9 cellular contexts compared by ENCODE assay signal in genomic region chr22:50027639-50028537, GRCh38. TPM values are rescaled to one million over a fixed set of nuclear protein-coding genes. Genes with fewer than 3 reads are reported as not detected.
A peak's percentile ranks its signal among the peaks of the same experiment; 100 is the strongest.
DNase-seq lines count a peak whose midpoint lies in the region; ATAC-seq, FAIRE-seq and TF ChIP-seq lines count a peak whose summit lies in the region.
"Had no signal": no experiment of that assay in that cellular context is flagged by ENCODE, and none has a peak within 500 bp of the region (broad histone marks: within the 10 kb centered on the region; RNA-seq: fewer than 3 reads in every experiment).

No MANE protein-coding gene starts in this region.

- H3K4me2 ChIP-seq in A549, result no peak overlapping the region

- POLR2A ChIA-PET in A549 (lab: Yijun Ruan, JAX), result no interaction called here

- FAIRE-seq in A549 (lab: Jason Lieb, UNC), result no peak

- no peak for TF ChIP-seq CTCF in A549 (IDR thresholded peaks at IDR 0.05)
- TF ChIP-seq CTCF in left lung (IDR thresholded peaks at IDR 0.05), result no peak
- no peak for TF ChIP-seq CTCF in omental fat pad (IDR thresholded peaks at IDR 0.05)
- TF ChIP-seq CTCF in WERI-Rb-1 (IDR thresholded peaks at IDR 0.05; ENCODE audit: low read depth, low read length), result no peak

- H3K4me1 ChIP-seq in A549 (peaks cover 6% of the 10 kb centered on the region; the same call in 1 of the 3 replicates), left lung (peaks cover 3 to 10% of the 10 kb centered on the region in 2 donors)

- peak; percentile 37 to 61 for DNase-seq in A549 (ENCODE audit: low read depth in 1 of 2, low spot score in 1 of 2)
- DNase-seq in HT-29 (ENCODE audit: low spot score), result peak; percentile 61
- peak; percentile 58 for DNase-seq in activated T-cell treated with anti-CD3 and anti-CD28 coated beads, Interleukin-2, amount 50 U/mL, for 1 hour
- peak in 1 of 2 donors; percentile 78 for DNase-seq in left lung
- DNase-seq in NCI-H446 treated with DMSO at 0.1 percent for 48 hours (lab: John Stamatoyannopoulos, UW), result no peak
- no peak for DNase-seq in ACHN
- DNase-seq in omental fat pad (ENCODE audit: low spot score), result no peak
- no peak for DNase-seq in WERI-Rb-1

- H3K27me3 ChIP-seq in left lung (peaks cover 5 to 57% of the 10 kb centered on the region in 2 donors), WERI-Rb-1 (ENCODE audit: insufficient read depth, low read depth, severe bottlenecking) (no peaks in the 10 kb centered on the region)

- TF ChIP-seq POLR2A in A549 (IDR thresholded peaks at IDR 0.05; ENCODE audit: low read length), result no peak

- CTCF ChIA-PET in A549 (lab: Yijun Ruan, JAX), result interaction anchor here (0.6 to 1.5 kb wide), 5 partner anchors 14 to 275 kb away, joined by 3 to 8 read pairs (median 3); no protein-coding TSS in a partner anchor

- 48% methylated on average over 30 of the region's 42 CpGs for WGBS in A549 (ENCODE audit: missing lambda C conversion rate)

- H3K36me3 ChIP-seq in left lung (no peaks in the 10 kb centered on the region), WERI-Rb-1 (no peaks in the 10 kb centered on the region)
- H3K36me3 ChIP-seq: heart left ventricle had no signal

- H3K9me3 ChIP-seq in A549, result no peaks in the 10 kb centered on the region
- H3K9me3 ChIP-seq in left lung, result no peaks in the 10 kb centered on the region
- no peaks in the 10 kb centered on the region for H3K9me3 ChIP-seq in WERI-Rb-1 (ENCODE audit: severe bottlenecking)
- H3K9me3 ChIP-seq: heart left ventricle had no signal

- no peak for TF ChIP-seq RAD21 in A549 (conservative IDR thresholded peaks at IDR 0.05 in 1 of 2, IDR thresholded peaks at IDR 0.05 in 1 of 2)

- intact Hi-C loops in left lung (cut with DNase I), result no loop called here

- H3K4me3 ChIP-seq in A549, result no peak overlapping the region
- no peak overlapping the region for H3K4me3 ChIP-seq in left lung
- no peak overlapping the region for H3K4me3 ChIP-seq in WERI-Rb-1 (ENCODE audit: low read depth, low read length)
- H3K4me3 ChIP-seq: heart left ventricle had no signal

- TF ChIP-seq EP300 in A549 (IDR thresholded peaks at IDR 0.05), result no peak

- in situ Hi-C loops in ACHN (cut with HindIII; ENCODE audit: low pct_ligation_motif_present, low pct_unique_long_range_greater_than_20kb, low sequenced_read_pairs), result no loop called here

- H3K27ac ChIP-seq in A549, result no peak overlapping the region
- no peak overlapping the region for H3K27ac ChIP-seq in left lung
- no peak overlapping the region for H3K27ac ChIP-seq in WERI-Rb-1
- H3K27ac ChIP-seq: heart left ventricle had no signal

- ATAC-seq in A549 (peak in 1 of 2 experiments; percentile 21; a peak in 2 of 6 replicates), left lung (peak; percentile 30), omental fat pad (ENCODE audit: low FRiP score) (no peak)
- ATAC-seq: heart left ventricle had no signal

TF ChIP-seq in A549, 52 proteins besides CTCF, POLR2A, EP300 and RAD21:
- TF ChIP-seq MAX (IDR thresholded peaks at IDR 0.05), result peak; percentile 40; the same call in 1 of the 2 replicates
- TF ChIP-seq HES2 (IDR thresholded peaks at IDR 0.05), result no peak

RNA-seq across cellular contexts. Expression of gene IL17REL, which starts 15.3 kb away (rescaled TPM):
- 0.03 TPM in 1 of 2 replicates, not detected in the other for polyA plus RNA-seq in A549 (2011; rRNA removed)
- 0.01 TPM in 1 of 2 replicates, not detected in the other for polyA plus RNA-seq in A549 (2012; cell fraction: cytosol; rRNA removed)
- 0.11 and 0.12 TPM in 2 replicates for polyA plus RNA-seq in A549 (2012; cell fraction: nucleus; rRNA removed)
- polyA plus RNA-seq in A549 (2017; fragmentation: RNase III; extraction: RNeasy Plus Mini Kit Qiagen cat#74134 plus additional on column Dnase treatment), result 0.06 to 0.08 TPM (median 0.07 TPM) in 3 replicates
- not detected in 2 replicates for polyA minus RNA-seq in A549 (2011; rRNA and poly(A)+ RNA removed)
- total RNA-seq in HT-29 (2014; rRNA removed; shearing (Covaris generic)), result 0.03 and 0.13 TPM in 2 replicates
- total RNA-seq in left lung, result not detected
- total RNA-seq in omental fat pad, result not detected
- total RNA-seq: heart left ventricle had no signal
- polyA plus RNA-seq: heart left ventricle had no signal

RNA-seq across cellular contexts. Expression of gene TTLL8, which starts 30.2 kb away (rescaled TPM):
- not detected in 2 replicates for polyA plus RNA-seq in A549 (2011; rRNA removed)
- not detected in 2 replicates for polyA plus RNA-seq in A549 (2012; cell fraction: cytosol; rRNA removed)
- not detected in 2 replicates for polyA plus RNA-seq in A549 (2012; cell fraction: nucleus; rRNA removed)
- not detected in 3 replicates for polyA plus RNA-seq in A549 (2017; fragmentation: RNase III; extraction: RNeasy Plus Mini Kit Qiagen cat#74134 plus additional on column Dnase treatment)
- polyA minus RNA-seq in A549 (2011; rRNA and poly(A)+ RNA removed), result not detected in 2 replicates
- total RNA-seq in HT-29 (2014; rRNA removed; shearing (Covaris generic)), result not detected in 2 replicates
- total RNA-seq in left lung, result not detected
- not detected for total RNA-seq in omental fat pad
- total RNA-seq: heart left ventricle had no signal
- polyA plus RNA-seq: heart left ventricle had no signal

RNA-seq across cellular contexts. Expression of gene MLC1, which starts 57.3 kb away (rescaled TPM):
- not detected in 2 replicates for polyA plus RNA-seq in A549 (2011; rRNA removed)
- polyA plus RNA-seq in A549 (2012; cell fraction: cytosol; rRNA removed), result 0.01 TPM in 1 of 2 replicates, not detected in the other
- not detected in 2 replicates for polyA plus RNA-seq in A549 (2012; cell fraction: nucleus; rRNA removed)
- polyA plus RNA-seq in A549 (2017; fragmentation: RNase III; extraction: RNeasy Plus Mini Kit Qiagen cat#74134 plus additional on column Dnase treatment), result not detected in 3 replicates
- polyA minus RNA-seq in A549 (2011; rRNA and poly(A)+ RNA removed), result not detected in 2 replicates
- not detected in 2 replicates for total RNA-seq in HT-29 (2014; rRNA removed; shearing (Covaris generic))
- 1 to 10 TPM in 1 of 2 donors, under 1 TPM in 1; 0.39 to 2.9 TPM for total RNA-seq in left lung
- total RNA-seq in omental fat pad, result under 1 TPM in 1 of 4 donors, not detected in 3; 0.44 TPM

Comparison
In these comparisons a context has a peak if more than half of its experiments do, and no peak if none do; other contexts are left out.
1. DNase-seq: peak in A549 (2 of 2), HT-29 (single experiment) and activated T-cell treated with anti-CD3 and anti-CD28 coated beads, Interleukin-2, amount 50 U/mL, for 1 hour (single experiment); none in NCI-H446 treated with DMSO at 0.1 percent for 48 hours (single experiment), ACHN (single experiment), omental fat pad (single experiment) and WERI-Rb-1 (single experiment).